In genomic region chr7:135409845-135410545, GRCh38 we compare ENCODE assay signal across 1 cellular context.
TF ChIP-seq lines count a peak whose summit lies in the region.

No MANE protein-coding gene starts in this region.

TF ChIP-seq in K562, 482 proteins besides CTCF, POLR2A, EP300 and RAD21 (continues in another document):
- TF ChIP-seq ZNF407 (IDR thresholded peaks at IDR 0.05; ENCODE audit: low read depth) (no peak), PPARD (CRISPR knock-in tag; IDR thresholded peaks at IDR 0.05) (no peak), IRF2 (CRISPR knock-in tag; IDR thresholded peaks at IDR 0.05) (no peak), DLX4 (CRISPR knock-in tag; IDR thresholded peaks at IDR 0.05) (no peak), ZNF644 (tag; IDR thresholded peaks at IDR 0.05; ENCODE audit: low read depth) (0 out of 2 replicates have a peak, but pooled peaks have one; percentile 57), ARNT (IDR thresholded peaks at IDR 0.05) (peak in 1 of 2 experiments; percentile 3; a peak in 1 of 4 replicates), MBD2 (IDR thresholded peaks at IDR 0.05; ENCODE audit: borderline replicate concordance, low read depth) (no peak), ZNF143 (CRISPR knock-in tag; IDR thresholded peaks at IDR 0.05) (no peak), CCNT2 (IDR thresholded peaks at IDR 0.05; ENCODE audit: borderline replicate concordance, extremely low read depth, insufficient read length, low read depth, low read length) (peak; percentile 61), ZBTB26 (CRISPR knock-in tag; IDR thresholded peaks at IDR 0.05) (no peak), ATF7 (IDR thresholded peaks at IDR 0.05) (no peak), SIRT6 (IDR thresholded peaks at IDR 0.05; ENCODE audit: low read depth, low read length) (no peak), RBM34 (IDR thresholded peaks at IDR 0.05; ENCODE audit: borderline replicate concordance, insufficient read depth, low read length) (no peak), STAT6 (CRISPR knock-in tag; IDR thresholded peaks at IDR 0.05) (no peak), KLF1 (tag; IDR thresholded peaks at IDR 0.05) (no peak), ARID1B (IDR thresholded peaks at IDR 0.05) (peak; percentile 95), COPS2 (conservative IDR thresholded peaks at IDR 0.05) (no peak), CHD2 (IDR thresholded peaks at IDR 0.05; ENCODE audit: low read depth, low read length) (no peak), POLR2B (IDR thresholded peaks at IDR 0.05; ENCODE audit: low read depth, partially characterized antibody) (no peak), TAF1 (IDR thresholded peaks at IDR 0.05; ENCODE audit: control insufficient read depth, extremely low read depth, insufficient read depth, low read length, severe bottlenecking) (no peak), ZBTB33 (CRISPR knock-in tag; IDR thresholded peaks at IDR 0.05) (no peak), BRF2 (IDR thresholded peaks at IDR 0.05; ENCODE audit: borderline replicate concordance, insufficient read depth, insufficient read length) (no peak), NBN (IDR thresholded peaks at IDR 0.05; ENCODE audit: low read depth) (no peak), GABPA (tag; conservative IDR thresholded peaks at IDR 0.05; ENCODE audit: low read depth) (no peak), FOXM1 (IDR thresholded peaks at IDR 0.05; ENCODE audit: low read depth) (peak; percentile 83; the same call in 1 of the 2 replicates), FOXM1 (CRISPR knock-in tag; IDR thresholded peaks at IDR 0.05; ENCODE audit: low read depth) (no peak), HDGF (IDR thresholded peaks at IDR 0.05) (no peak), ZNF316 (IDR thresholded peaks at IDR 0.05) (no peak), CEBPB (tag; IDR thresholded peaks at IDR 0.05) (no peak), TRIM24 (IDR thresholded peaks at IDR 0.05) (peak in 1 of 2 experiments; percentile 60; a peak in 1 of 4 replicates), SMARCE1 (IDR thresholded peaks at IDR 0.05) (peak; percentile 80; the same call in 1 of the 2 replicates), JUND (IDR thresholded peaks at IDR 0.05; ENCODE audit: borderline replicate concordance, low read depth, low read length) (0 out of 2 replicates have a peak, but pooled peaks have one; percentile 26), JUND (tag; IDR thresholded peaks at IDR 0.05; ENCODE audit: borderline replicate concordance, low read depth, low read length) (peak; percentile 55; the same call in 2 of the 3 replicates), ZNF695 (CRISPR knock-in tag; IDR thresholded peaks at IDR 0.05) (no peak), ZFP91 (CRISPR knock-in tag; IDR thresholded peaks at IDR 0.05) (no peak), SMARCB1 (IDR thresholded peaks at IDR 0.05; ENCODE audit: insufficient read length, low read depth) (no peak), SMAD2 (IDR thresholded peaks at IDR 0.05; ENCODE audit: low read depth, low read length) (no peak), ZKSCAN3 (CRISPR knock-in tag; IDR thresholded peaks at IDR 0.05) (no peak), GTF3C2 (IDR thresholded peaks at IDR 0.05; ENCODE audit: borderline replicate concordance, extremely low read depth, insufficient read length) (no peak)
